ENCODE assay signal across 17 cellular contexts in genomic region chr16:89186625-89187336, GRCh38. TPM values are rescaled to one million over a fixed set of nuclear protein-coding genes. Genes with fewer than 3 reads are reported as not detected.
DNase-seq lines count a peak whose midpoint lies in the region; ATAC-seq, FAIRE-seq and TF ChIP-seq lines count a peak whose summit lies in the region.
"Not testable (repeated sequence)": the region's sequence is repeated elsewhere in the genome, so short reads cannot be mapped to it uniquely, and the experiment has no call there.
"Had no signal": no experiment of that assay in that cellular context is flagged by ENCODE, and none has a peak within 500 bp of the region (broad histone marks: within the 10 kb centered on the region; RNA-seq: fewer than 3 reads in every experiment).

No MANE protein-coding gene starts in this region.

- not testable (repeated sequence) for DNase-seq in Calu3; activated naive CD8-positive, alpha-beta T cell treated with anti-CD3 and anti-CD28 coated beads, Interleukin-2, amount 10 ng/mL, durations not matched to agents 7 days and 5 days
- DNase-seq in KBM-7 (peak; percentile 54), RCC 7860 (ENCODE audit: low spot score) (peak; percentile 9), fibroblast of lung (ENCODE audit: low read depth in 2 of 2) (peak; percentile 8 to 16), mesenchymal stem cell (peak; percentile 22)
- DNase-seq in activated CD4-positive, alpha-beta T cell treated with anti-CD3 and anti-CD28 coated beads for 48 hours, result peak; percentile 40

- not testable (repeated sequence) for H3K18ac ChIP-seq in mesenchymal stem cell (ENCODE audit: low read depth in 1 of 2, low read length in 2 of 2)

- 88% methylated on average over 25 of the region's 25 CpGs for WGBS in mesenchymal stem cell

- not testable (repeated sequence) for H3K4me2 ChIP-seq in fibroblast of lung (ENCODE audit: extremely low read depth, insufficient read depth, low read length); mesenchymal stem cell (ENCODE audit: low read length, poor library complexity, severe bottlenecking)

- H2AK5ac ChIP-seq in mesenchymal stem cell (ENCODE audit: low read length, severe bottlenecking), result not testable (repeated sequence)

- peaks cover 81% of the 10 kb centered on the region for H3K27me3 Mint-ChIP-seq in Calu3 (ENCODE audit: unreplicated experiment)
- not testable (repeated sequence) for H3K27me3 Mint-ChIP-seq in activated naive CD8-positive, alpha-beta T cell treated with anti-CD3 and anti-CD28 coated beads, Interleukin-2, amount 10 ng/mL, durations not matched to agents 7 days and 5 days; stimulated activated memory B cell treated with anti-CD40 and anti-IgM and Interleukin-4, amounts not matched to agents 10 μg/mL and 1 μg/mL and 100 μg/mL, for 72 hours

- H3K23ac ChIP-seq in mesenchymal stem cell (ENCODE audit: low read length in 2 of 2), result not testable (repeated sequence)

- H2BK15ac ChIP-seq in mesenchymal stem cell (ENCODE audit: low read depth, poor library complexity, severe bottlenecking), result not testable (repeated sequence)

- CTCF ChIA-PET in Calu3 (lab: Charles Lee), result interaction anchor here (1.3 kb wide), 1 partner anchor 16 kb away, joined by 3 read pairs; the partner anchor contains the start of gene CDH15

- H3K4me3 ChIP-seq in fibroblast of lung (replicated peaks in 1 of 4; ENCODE audit: control extremely low read depth in 1 of 4, insufficient read depth in 1 of 4, low read depth in 3 of 4, low read length in 4 of 4); mesenchymal stem cell (ENCODE audit: insufficient read depth in 1 of 2, low read depth in 1 of 2, low read length in 2 of 2): not testable (repeated sequence)

- not testable (repeated sequence) for H4K8ac ChIP-seq in mesenchymal stem cell (ENCODE audit: low read length)

- peak overlapping the region; percentile 61 for H3K27ac Mint-ChIP-seq in Calu3 (ENCODE audit: unreplicated experiment)
- not testable (repeated sequence) for H3K27ac Mint-ChIP-seq in activated naive CD8-positive, alpha-beta T cell treated with anti-CD3 and anti-CD28 coated beads, Interleukin-2, amount 10 ng/mL, durations not matched to agents 7 days and 5 days; stimulated activated memory B cell treated with anti-CD40 and anti-IgM and Interleukin-4, amounts not matched to agents 10 μg/mL and 1 μg/mL and 100 μg/mL, for 72 hours

- H3K9me3 ChIP-seq in fibroblast of lung (ENCODE audit: control insufficient read depth, insufficient read depth, low read depth, low read length); mesenchymal stem cell (ENCODE audit: control insufficient read depth, low read length): not testable (repeated sequence)

- peaks cover 15% of the 10 kb centered on the region for H3K36me3 Mint-ChIP-seq in Calu3 (ENCODE audit: insufficient read depth, unreplicated experiment)
- not testable (repeated sequence) for H3K36me3 Mint-ChIP-seq in activated naive CD8-positive, alpha-beta T cell treated with anti-CD3 and anti-CD28 coated beads, Interleukin-2, amount 10 ng/mL, durations not matched to agents 7 days and 5 days; stimulated activated memory B cell treated with anti-CD40 and anti-IgM and Interleukin-4, amounts not matched to agents 10 μg/mL and 1 μg/mL and 100 μg/mL, for 72 hours

- ATAC-seq in activated naive CD8-positive, alpha-beta T cell treated with anti-CD3 and anti-CD28 coated beads, Interleukin-2, amount 10 ng/mL, durations not matched to agents 7 days and 5 days (ENCODE audit: low read depth), result peak; percentile 17
- ATAC-seq in stimulated activated memory B cell treated with anti-CD40 and anti-IgM and Interleukin-4, amounts not matched to agents 10 μg/mL and 1 μg/mL and 100 μg/mL, for 72 hours, result peak; percentile 34

- not testable (repeated sequence) for H2AFZ ChIP-seq in fibroblast of lung (ENCODE audit: low read length); mesenchymal stem cell (ENCODE audit: low read depth, low read length)

- not testable (repeated sequence) for H3K4ac ChIP-seq in mesenchymal stem cell (ENCODE audit: low read depth in 1 of 2, low read length in 2 of 2)

- H3K14ac ChIP-seq in mesenchymal stem cell (ENCODE audit: low read length in 2 of 2), result not testable (repeated sequence)

- H3K27me3 ChIP-seq in fibroblast of lung (ENCODE audit: control insufficient read depth, insufficient read depth, low read length), result not testable (repeated sequence)
- H3K27me3 ChIP-seq in mesenchymal stem cell (ENCODE audit: control insufficient read depth in 1 of 2, insufficient read depth in 1 of 2, low read length in 2 of 2), result peaks cover 7 to 41% of the 10 kb centered on the region in 2 experiments

- H4K91ac ChIP-seq in mesenchymal stem cell (ENCODE audit: low read length), result not testable (repeated sequence)

- H2BK120ac ChIP-seq in mesenchymal stem cell (ENCODE audit: low read depth, low read length), result not testable (repeated sequence)

- not testable (repeated sequence) for H3K4me1 ChIP-seq in fibroblast of lung (ENCODE audit: control insufficient read depth, extremely low read depth, insufficient read depth, low read length); mesenchymal stem cell (ENCODE audit: control insufficient read depth, insufficient read depth, low read depth, low read length)

- in situ Hi-C loops in KBM-7 (cut with MboI; ENCODE audit: low pct_unique_long_range_greater_than_20kb, low sequenced_read_pairs), result not testable (repeated sequence)

- not testable (repeated sequence) for H2BK5ac ChIP-seq in mesenchymal stem cell (ENCODE audit: low read depth, low read length, poor library complexity, severe bottlenecking)

- intact Hi-C loops in Calu3 (cut with micrococcal nuclease; ENCODE audit: unreplicated experiment), result not testable (repeated sequence)

- POLR2A ChIA-PET in activated naive CD8-positive, alpha-beta T cell treated with anti-CD3 and anti-CD28 coated beads, Interleukin-2, amount 10 ng/mL, durations not matched to agents 7 days and 5 days (lab: Charles Lee), result not testable (repeated sequence)

- H3K79me1 ChIP-seq in mesenchymal stem cell (replicated peaks; ENCODE audit: low read length, poor library complexity, severe bottlenecking), result not testable (repeated sequence)

- not testable (repeated sequence) for H2BK12ac ChIP-seq in mesenchymal stem cell (ENCODE audit: low read length in 2 of 2)

- not testable (repeated sequence) for TF ChIP-seq CTCF in Calu3 (IDR thresholded peaks at IDR 0.05; ENCODE audit: unreplicated experiment); fibroblast of lung (conservative IDR thresholded peaks at IDR 0.05 in 1 of 2, IDR thresholded peaks at IDR 0.05 in 1 of 2; ENCODE audit: low read depth in 1 of 2, low read length in 2 of 2)

- H3K36me3 ChIP-seq in fibroblast of lung (ENCODE audit: control insufficient read depth, insufficient read depth, low read length); mesenchymal stem cell (ENCODE audit: control insufficient read depth in 1 of 2, insufficient read depth in 2 of 2, low read depth in 1 of 2, low read length in 2 of 2): not testable (repeated sequence)

- not testable (repeated sequence) for H3K4me3 Mint-ChIP-seq in Calu3 (ENCODE audit: low read depth, unreplicated experiment); activated naive CD8-positive, alpha-beta T cell treated with anti-CD3 and anti-CD28 coated beads, Interleukin-2, amount 10 ng/mL, durations not matched to agents 7 days and 5 days; stimulated activated memory B cell treated with anti-CD40 and anti-IgM and Interleukin-4, amounts not matched to agents 10 μg/mL and 1 μg/mL and 100 μg/mL, for 72 hours

- not testable (repeated sequence) for BruUV-seq in Calu3 (replicated peaks; lab: Mats Ljungman, UMichigan)

- FAIRE-seq in RCC 7860 (lab: Jason Lieb, UNC), result not testable (repeated sequence)

- H3K9me3 Mint-ChIP-seq in Calu3 (ENCODE audit: low read depth, unreplicated experiment); activated naive CD8-positive, alpha-beta T cell treated with anti-CD3 and anti-CD28 coated beads, Interleukin-2, amount 10 ng/mL, durations not matched to agents 7 days and 5 days; stimulated activated memory B cell treated with anti-CD40 and anti-IgM and Interleukin-4, amounts not matched to agents 10 μg/mL and 1 μg/mL and 100 μg/mL, for 72 hours: not testable (repeated sequence)

- H3K79me2 ChIP-seq in fibroblast of lung (ENCODE audit: control insufficient read depth, insufficient read depth, low read length), result not testable (repeated sequence)

- not testable (repeated sequence) for H3K4me1 Mint-ChIP-seq in Calu3 (ENCODE audit: low read depth, unreplicated experiment); activated naive CD8-positive, alpha-beta T cell treated with anti-CD3 and anti-CD28 coated beads, Interleukin-2, amount 10 ng/mL, durations not matched to agents 7 days and 5 days; stimulated activated memory B cell treated with anti-CD40 and anti-IgM and Interleukin-4, amounts not matched to agents 10 μg/mL and 1 μg/mL and 100 μg/mL, for 72 hours

- not testable (repeated sequence) for H4K20me1 ChIP-seq in fibroblast of lung (ENCODE audit: control insufficient read depth, extremely low read depth, insufficient read depth, low read length)

- H3K27ac ChIP-seq in fibroblast of lung (ENCODE audit: insufficient read depth, low read length); mesenchymal stem cell (ENCODE audit: low read length, poor library complexity, severe bottlenecking): not testable (repeated sequence)

- not testable (repeated sequence) for H3K9ac ChIP-seq in fibroblast of lung (ENCODE audit: insufficient read depth, low read length); mesenchymal stem cell (ENCODE audit: low read length)

RNA-seq across cellular contexts. Expression of gene SLC22A31, which starts 13.6 kb away (rescaled TPM):
- total RNA-seq in Calu3 (2022) (0.52 and 2.0 TPM in 2 replicates), fibroblast of lung (0.17 and 0.26 TPM in 2 replicates)
- total RNA-seq in activated naive CD8-positive, alpha-beta T cell treated with anti-CD3 and anti-CD28 coated beads, Interleukin-2, amount 10 ng/mL, durations not matched to agents 7 days and 5 days, result under 1 TPM; 0.25 to 0.34 TPM
- polyA plus RNA-seq in fibroblast of lung, result 0.24 TPM in 1 of 2 replicates, not detected in the other
- polyA plus RNA-seq in fibroblast of lung (2012), result 0.10 and 0.28 TPM in 2 replicates
- polyA minus RNA-seq in fibroblast of lung (ENCODE audit: low replicate concordance), result not detected in 2 replicates
- polyA plus RNA-seq in mesenchymal stem cell (2013, experiment 1 of 2), result 0.99 TPM
- 1.00 TPM for polyA plus RNA-seq in mesenchymal stem cell (2013, experiment 2 of 2)
- total RNA-seq: activated naive CD8-positive, alpha-beta T cell treated with anti-CD3 and anti-CD28 coated beads for 36 hours; foreskin keratinocyte; heart left ventricle; occipital lobe; SJSA1 had no signal
- polyA plus RNA-seq: keratinocyte had no signal

RNA-seq across cellular contexts. Expression of gene CDH15, which starts 15.2 kb away (rescaled TPM):
- total RNA-seq in Calu3 (2022) (not detected in 2 replicates), fibroblast of lung (0.26 and 0.99 TPM in 2 replicates)
- not detected for total RNA-seq in activated naive CD8-positive, alpha-beta T cell treated with anti-CD3 and anti-CD28 coated beads, Interleukin-2, amount 10 ng/mL, durations not matched to agents 7 days and 5 days
- 0.10 and 0.14 TPM in 2 replicates for polyA plus RNA-seq in fibroblast of lung
- polyA plus RNA-seq in fibroblast of lung (2012), result 0.23 and 0.24 TPM in 2 replicates
- polyA minus RNA-seq in fibroblast of lung (ENCODE audit: low replicate concordance), result 0.08 and 0.11 TPM in 2 replicates
- polyA plus RNA-seq in mesenchymal stem cell (2013, experiment 1 of 2), result 0.43 TPM
- 0.37 TPM for polyA plus RNA-seq in mesenchymal stem cell (2013, experiment 2 of 2)
- total RNA-seq: activated naive CD8-positive, alpha-beta T cell treated with anti-CD3 and anti-CD28 coated beads for 36 hours; colonic mucosa; foreskin keratinocyte; lower leg skin; natural killer cell treated with Interleukin-12 subunit alpha and Interleukin-12 subunit beta and Interleukin-15 and Interleukin-18, amount 100 ng/mL, for 72 hours had no signal
- polyA plus RNA-seq: keratinocyte had no signal

RNA-seq across cellular contexts. Expression of gene ZNF778, which starts 30.7 kb away (rescaled TPM):
- 15.3 and 16.6 TPM in 2 replicates for total RNA-seq in Calu3 (2022)
- 10 to 100 TPM in 1 of 2 experiments, 1 to 10 TPM in 1; 9.0 to 10.4 TPM for total RNA-seq in activated naive CD8-positive, alpha-beta T cell treated with anti-CD3 and anti-CD28 coated beads, Interleukin-2, amount 10 ng/mL, durations not matched to agents 7 days and 5 days
- 7.4 and 9.4 TPM in 2 replicates for total RNA-seq in fibroblast of lung
- polyA plus RNA-seq in fibroblast of lung, result 4.3 and 4.9 TPM in 2 replicates
- polyA plus RNA-seq in fibroblast of lung (2012), result 3.2 and 3.6 TPM in 2 replicates
- 8.4 and 9.2 TPM in 2 replicates for polyA minus RNA-seq in fibroblast of lung (ENCODE audit: low replicate concordance)
- 3.8 TPM for polyA plus RNA-seq in mesenchymal stem cell (2013, experiment 1 of 2)
- polyA plus RNA-seq in mesenchymal stem cell (2013, experiment 2 of 2), result 4.3 TPM
